Comparison of ENCODE assay signal across 11 cellular contexts in genomic region chr12:115922952-115923564, GRCh38.
A peak's percentile ranks its signal among the peaks of the same experiment; 100 is the strongest.
DNase-seq lines count a peak whose midpoint lies in the region; ATAC-seq and TF ChIP-seq lines count a peak whose summit lies in the region.
"Had no signal": no experiment of that assay in that cellular context is flagged by ENCODE, and none has a peak within 500 bp of the region (broad histone marks: within the 10 kb centered on the region; RNA-seq: fewer than 3 reads in every experiment).

No MANE protein-coding gene starts in this region.

- WGBS in esophagus squamous epithelium, 2 donors: 71 to 74% methylated on average over 8 of the region's 8 CpGs

- intact Hi-C loops in esophagus squamous epithelium (cut with DNase I): no loop called here

- H3K4me3 ChIP-seq in HL-60 (replicated peaks; ENCODE audit: insufficient read depth, low read length): no peak overlapping the region
- no peak overlapping the region for H3K4me3 ChIP-seq in esophagus squamous epithelium

- no peaks in the 10 kb centered on the region for H3K36me3 ChIP-seq in esophagus squamous epithelium

- no peak for TF ChIP-seq POLR2A in esophagus squamous epithelium (IDR thresholded peaks at IDR 0.05)

- peak; percentile 6 for TF ChIP-seq CTCF in HL-60 (IDR thresholded peaks at IDR 0.05; ENCODE audit: insufficient read depth, low read length)
- peak in 2 of 6 experiments; percentile 9 to 44 for TF ChIP-seq CTCF in esophagus squamous epithelium (IDR thresholded peaks at IDR 0.05)

- DNase-seq in DMS53 treated with DMSO at 0.1 percent for 48 hours (lab: John Stamatoyannopoulos, UW; ENCODE audit: unreplicated experiment): peak; percentile 72
- DNase-seq in HL-60 (ENCODE audit: low read depth in 1 of 2, low spot score in 1 of 2): peak in 1 of 2 experiments; percentile 28
- peak; percentile 64 for DNase-seq in SK-MEL-5 (ENCODE audit: low read depth, low spot score)
- DNase-seq in glomerular endothelial cell (ENCODE audit: extremely low read depth, low read depth, low spot score): peak; percentile 4
- no peak for DNase-seq in SK-N-DZ (ENCODE audit: low spot score)
- DNase-seq in esophagus squamous epithelium (lab: John Stamatoyannopoulos, UW): no peak
- DNase-seq in stimulated activated naive CD4-positive, alpha-beta T cell (lab: John Stamatoyannopoulos, UW): no peak
- DNase-seq: central memory CD4-positive, alpha-beta T cell; immature natural killer cell; NCI-H1694 treated with DMSO at 0.1 percent for 48 hours had no signal

- H3K27me3 ChIP-seq in HL-60 (ENCODE audit: insufficient read depth, poor library complexity, severe bottlenecking) (no peaks in the 10 kb centered on the region), esophagus squamous epithelium (peaks cover 0 to 41% (median 0%) of the 10 kb centered on the region in 4 donors)

- H3K9me3 ChIP-seq in esophagus squamous epithelium: peaks cover 0 to 10% (median 8%) of the 10 kb centered on the region in 3 donors

- in situ Hi-C loops in SK-MEL-5 (cut with HindIII; ENCODE audit: low pct_unique_long_range_greater_than_20kb, low sequenced_read_pairs): no loop called here

- H3K4me1 ChIP-seq in esophagus squamous epithelium: no peaks in the 10 kb centered on the region

- H3K27ac ChIP-seq in HL-60 (replicated peaks): no peak overlapping the region
- no peak overlapping the region for H3K27ac ChIP-seq in esophagus squamous epithelium

- no peak for ATAC-seq in GM21423 (IDR thresholded peaks at IDR 0.05; ENCODE audit: unreplicated experiment)

Comparison
In these comparisons a context has a peak if more than half of its experiments do, and no peak if none do; other contexts are left out.
1. DNase-seq: peak in DMS53 treated with DMSO at 0.1 percent for 48 hours (single experiment), SK-MEL-5 (single experiment) and glomerular endothelial cell (single experiment); none in SK-N-DZ (single experiment), esophagus squamous epithelium (single experiment) and stimulated activated naive CD4-positive, alpha-beta T cell (0 of 6).